11 cellular contexts compared by ENCODE assay signal in the genomic region with DNA sequence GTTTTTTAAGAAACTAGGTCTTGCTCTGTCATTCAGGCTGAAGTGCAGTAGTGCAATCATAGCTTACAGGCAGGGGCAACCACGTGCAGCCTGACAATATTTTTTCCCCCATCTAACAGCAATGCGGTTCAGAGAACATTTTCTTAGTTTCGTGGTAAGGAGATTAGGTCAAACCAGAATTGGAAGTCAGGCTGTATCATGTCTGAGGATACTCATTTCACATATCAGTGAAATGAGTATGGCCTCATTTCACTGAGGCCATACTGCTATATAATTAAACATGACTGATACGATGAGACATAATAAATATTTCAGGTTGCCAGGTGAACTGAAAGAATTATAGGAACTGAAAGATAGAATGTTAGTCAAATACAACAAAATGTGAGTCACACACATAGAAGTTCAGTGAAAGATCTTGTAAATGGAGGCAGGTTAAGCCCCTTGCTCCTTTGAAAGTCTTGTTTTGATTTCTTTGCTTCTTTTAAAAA.
DNase-seq lines count a peak whose midpoint lies in the region; ATAC-seq and TF ChIP-seq lines count a peak whose summit lies in the region.
"Had no signal": no experiment of that assay in that cellular context is flagged by ENCODE, and none has a peak within 500 bp of the region (broad histone marks: within the 10 kb centered on the region; RNA-seq: fewer than 3 reads in every experiment).

No MANE protein-coding gene starts in this region.

- ATAC-seq in GM19025 (IDR thresholded peaks at IDR 0.05; ENCODE audit: low read depth, unreplicated experiment) = peak; percentile 48
- ATAC-seq in HG02623 (IDR thresholded peaks at IDR 0.05; ENCODE audit: unreplicated experiment) = peak; percentile 80
- ATAC-seq in HG03432 (IDR thresholded peaks at IDR 0.05; ENCODE audit: unreplicated experiment) = peak; percentile 91
- ATAC-seq: left lobe of liver had no signal

- CTCF ChIA-PET in GM10248 (lab: Yijun Ruan, JAX) = interaction anchor here (2.2 kb wide), 1 partner anchor 11 kb away, joined by 6 read pairs; no protein-coding TSS in a partner anchor

- POLR2A ChIA-PET in GM10248 (lab: Yijun Ruan, JAX) = no interaction called here

- no peak for TF ChIP-seq CTCF in GM10248 (IDR thresholded peaks at IDR 0.05; ENCODE audit: control extremely low read depth, extremely low read depth, low read depth, missing control alignments)

- DNase-seq in GM10248 (ENCODE audit: extremely low spot score) (peak; percentile 28), DMS153 (lab: John Stamatoyannopoulos, UW) (no peak), DMS79 (lab: John Stamatoyannopoulos, UW) (no peak), NCI-H2107 treated with DMSO at 0.1 percent for 48 hours (lab: John Stamatoyannopoulos, UW; ENCODE audit: unreplicated experiment) (no peak), globus pallidus (ENCODE audit: low spot score) (no peak)
- DNase-seq: activated CD8-positive, alpha-beta memory T cell treated with anti-CD3 and anti-CD28 coated beads, Interleukin-2, amount 50 U/mL, for 4 hours; NCI-H1092 had no signal
